ENCODE assay signal across 17 cellular contexts in the genomic region with DNA sequence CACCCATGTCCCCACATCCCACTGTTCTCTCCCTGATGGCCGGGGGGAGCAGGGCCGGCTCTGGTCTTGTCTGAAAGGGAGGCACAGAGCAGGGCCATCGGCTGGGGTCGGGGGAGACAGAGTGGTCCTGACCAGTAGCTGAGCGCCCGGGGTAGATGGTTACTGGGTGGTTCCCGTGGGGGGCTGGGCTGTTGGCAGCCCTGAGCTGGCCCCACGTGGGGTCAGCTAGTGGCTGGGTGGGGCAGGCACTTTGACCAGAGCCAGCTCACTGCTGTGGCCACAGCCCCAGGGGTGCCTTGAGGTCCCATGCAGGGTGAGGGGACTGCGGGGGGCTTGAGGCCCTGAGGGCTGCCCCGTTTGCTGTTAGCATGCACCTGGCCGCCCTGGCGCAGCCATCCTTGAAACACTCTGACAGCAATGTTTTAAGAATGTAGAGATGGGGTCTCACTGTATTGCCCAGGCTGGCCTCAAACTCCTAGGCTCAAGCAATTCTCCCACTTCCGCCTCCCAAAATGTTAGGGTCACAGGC. TPM values are rescaled to one million over a fixed set of nuclear protein-coding genes. Genes with fewer than 3 reads are reported as not detected.
A peak's percentile ranks its signal among the peaks of the same experiment; 100 is the strongest.
DNase-seq lines count a peak whose midpoint lies in the region; ATAC-seq and TF ChIP-seq lines count a peak whose summit lies in the region.
"Had no signal": no experiment of that assay in that cellular context is flagged by ENCODE, and none has a peak within 500 bp of the region (broad histone marks: within the 10 kb centered on the region; RNA-seq: fewer than 3 reads in every experiment).

No MANE protein-coding gene starts in this region.

- H3K9me3 ChIP-seq in WERI-Rb-1 (ENCODE audit: severe bottlenecking) (no peaks in the 10 kb centered on the region), lower lobe of right lung (no peaks in the 10 kb centered on the region), upper lobe of right lung (no peaks in the 10 kb centered on the region)

- H3K36me3 Mint-ChIP-seq in activated T-helper 2 cell treated with anti-CD3 and anti-CD28 coated beads, Interferon-gamma antibody, Interleukin-2, Interleukin-4, amounts not matched to agents 10 μg/mL and 5 μg/mL and 100 μg/mL, durations not matched to agents 14 hours and 24 hours and 36 hours (ENCODE audit: low read depth) = no peaks in the 10 kb centered on the region
- H3K36me3 Mint-ChIP-seq: CD8-positive, alpha-beta T cell had no signal

- no peaks in the 10 kb centered on the region for H3K27me3 ChIP-seq in WERI-Rb-1 (ENCODE audit: insufficient read depth, low read depth, severe bottlenecking)
- H3K27me3 ChIP-seq in lower lobe of right lung (ENCODE audit: low read depth) = peaks cover 4% of the 10 kb centered on the region
- H3K27me3 ChIP-seq in upper lobe of right lung = no peaks in the 10 kb centered on the region

- peak; percentile 61 for DNase-seq in activated effector memory CD4-positive, alpha-beta T cell treated with anti-CD3 and anti-CD28 coated beads, Interleukin-2, amount 50 U/mL, for 16 hours
- no peak for DNase-seq in activated effector memory CD4-positive, alpha-beta T cell treated with Interleukin-2 at 50 U/mL for 16 hours
- DNase-seq in WERI-Rb-1 (peak; percentile 5), lower lobe of right lung (peak; percentile 41), upper lobe of right lung (peak; percentile 62), ecto neural progenitor cell (ENCODE audit: low spot score) (no peak), islet precursor cell (no peak)
- DNase-seq in activated T-helper 2 cell treated with anti-CD3 and anti-CD28 coated beads, Interferon-gamma antibody, Interleukin-2, Interleukin-4, amounts not matched to agents 10 μg/mL and 5 μg/mL and 100 μg/mL, durations not matched to agents 14 hours and 24 hours and 36 hours (ENCODE audit: low spot score) = no peak
- DNase-seq: activated CD8-positive, alpha-beta memory T cell treated with anti-CD3 and anti-CD28 coated beads, Interleukin-2, amount 50 U/mL, for 48 hours; activated naive CD4-positive, alpha-beta T cell treated with Interleukin-2 at 50 U/mL for 16 hours; DND-41; effector memory CD4-positive, alpha-beta T cell; NCI-H82; PC-9; stimulated activated naive CD4-positive, alpha-beta T cell treated with Interleukin-2 at 50 U/mL for 16 hours had no signal

- ATAC-seq in lower lobe of right lung = no peak
- ATAC-seq in upper lobe of right lung = no peak
- ATAC-seq: CD8-positive, alpha-beta T cell had no signal

- TF ChIP-seq CTCF in WERI-Rb-1 (IDR thresholded peaks at IDR 0.05; ENCODE audit: low read depth, low read length) (no peak), lower lobe of right lung (IDR thresholded peaks at IDR 0.05) (no peak), upper lobe of right lung (IDR thresholded peaks at IDR 0.05) (no peak)

- intact Hi-C loops in lower lobe of right lung (cut with DNase I) = no loop called here
- intact Hi-C loops in upper lobe of right lung (cut with DNase I) = no loop called here
- intact Hi-C loops in activated T-helper 2 cell treated with anti-CD3 and anti-CD28 coated beads, Interferon-gamma antibody, Interleukin-2, Interleukin-4, amounts not matched to agents 10 μg/mL and 5 μg/mL and 100 μg/mL, durations not matched to agents 14 hours and 24 hours and 36 hours (cut with micrococcal nuclease) = loop anchor here (2.0 kb wide), 1 partner anchor 16 kb away; no protein-coding TSS in a partner anchor

- peaks cover 4% of the 10 kb centered on the region for H3K9me3 Mint-ChIP-seq in activated T-helper 2 cell treated with anti-CD3 and anti-CD28 coated beads, Interferon-gamma antibody, Interleukin-2, Interleukin-4, amounts not matched to agents 10 μg/mL and 5 μg/mL and 100 μg/mL, durations not matched to agents 14 hours and 24 hours and 36 hours
- H3K9me3 Mint-ChIP-seq: CD8-positive, alpha-beta T cell had no signal

- no peaks in the 10 kb centered on the region for H3K4me1 ChIP-seq in lower lobe of right lung
- H3K4me1 ChIP-seq in upper lobe of right lung = no peaks in the 10 kb centered on the region

- no peak overlapping the region for H3K27ac Mint-ChIP-seq in activated T-helper 2 cell treated with anti-CD3 and anti-CD28 coated beads, Interferon-gamma antibody, Interleukin-2, Interleukin-4, amounts not matched to agents 10 μg/mL and 5 μg/mL and 100 μg/mL, durations not matched to agents 14 hours and 24 hours and 36 hours
- H3K27ac Mint-ChIP-seq: CD8-positive, alpha-beta T cell had no signal

- H3K4me1 Mint-ChIP-seq in activated T-helper 2 cell treated with anti-CD3 and anti-CD28 coated beads, Interferon-gamma antibody, Interleukin-2, Interleukin-4, amounts not matched to agents 10 μg/mL and 5 μg/mL and 100 μg/mL, durations not matched to agents 14 hours and 24 hours and 36 hours (ENCODE audit: low read depth) = no peaks in the 10 kb centered on the region

- H3K36me3 ChIP-seq in WERI-Rb-1 (no peaks in the 10 kb centered on the region), lower lobe of right lung (no peaks in the 10 kb centered on the region), upper lobe of right lung (no peaks in the 10 kb centered on the region)

- H3K27me3 Mint-ChIP-seq in activated T-helper 2 cell treated with anti-CD3 and anti-CD28 coated beads, Interferon-gamma antibody, Interleukin-2, Interleukin-4, amounts not matched to agents 10 μg/mL and 5 μg/mL and 100 μg/mL, durations not matched to agents 14 hours and 24 hours and 36 hours (ENCODE audit: low read depth) = no peaks in the 10 kb centered on the region

- H3K27ac ChIP-seq in WERI-Rb-1 (no peak overlapping the region), lower lobe of right lung (no peak overlapping the region), upper lobe of right lung (no peak overlapping the region)
- H3K27ac ChIP-seq: PC-9 had no signal

- no peak overlapping the region for H3K4me3 Mint-ChIP-seq in activated T-helper 2 cell treated with anti-CD3 and anti-CD28 coated beads, Interferon-gamma antibody, Interleukin-2, Interleukin-4, amounts not matched to agents 10 μg/mL and 5 μg/mL and 100 μg/mL, durations not matched to agents 14 hours and 24 hours and 36 hours (ENCODE audit: low read depth)
- H3K4me3 Mint-ChIP-seq: CD8-positive, alpha-beta T cell had no signal

- H3K4me3 ChIP-seq in WERI-Rb-1 (ENCODE audit: low read depth, low read length) (no peak overlapping the region), lower lobe of right lung (no peak overlapping the region), upper lobe of right lung (no peak overlapping the region)
- H3K4me3 ChIP-seq: lung, PC-9 had no signal

RNA-seq across cellular contexts. Expression of a gene that starts 12.3 kb away (rescaled TPM):
- total RNA-seq in lower lobe of right lung (not detected), upper lobe of right lung (0.23 TPM)
- total RNA-seq in activated T-helper 2 cell treated with anti-CD3 and anti-CD28 coated beads, Interferon-gamma antibody, Interleukin-2, Interleukin-4, amounts not matched to agents 10 μg/mL and 5 μg/mL and 100 μg/mL, durations not matched to agents 14 hours and 24 hours and 36 hours = 3.2 and 3.9 TPM in 2 replicates

RNA-seq across cellular contexts. Expression of a gene that starts 20.1 kb away (rescaled TPM):
- total RNA-seq in lower lobe of right lung (not detected), upper lobe of right lung (not detected)
- 1.3 and 1.9 TPM in 2 replicates for total RNA-seq in activated T-helper 2 cell treated with anti-CD3 and anti-CD28 coated beads, Interferon-gamma antibody, Interleukin-2, Interleukin-4, amounts not matched to agents 10 μg/mL and 5 μg/mL and 100 μg/mL, durations not matched to agents 14 hours and 24 hours and 36 hours

Comparison
In these comparisons a context has a peak if more than half of its experiments do, and no peak if none do; other contexts are left out.
1. DNase-seq: peak in activated effector memory CD4-positive, alpha-beta T cell treated with anti-CD3 and anti-CD28 coated beads, Interleukin-2, amount 50 U/mL, for 16 hours (single experiment), WERI-Rb-1 (single experiment), lower lobe of right lung (single experiment) and upper lobe of right lung (single experiment); none in activated effector memory CD4-positive, alpha-beta T cell treated with Interleukin-2 at 50 U/mL for 16 hours (single experiment), ecto neural progenitor cell (single experiment), activated T-helper 2 cell treated with anti-CD3 and anti-CD28 coated beads, Interferon-gamma antibody, Interleukin-2, Interleukin-4, amounts not matched to agents 10 μg/mL and 5 μg/mL and 100 μg/mL, durations not matched to agents 14 hours and 24 hours and 36 hours (single experiment) and islet precursor cell (single experiment).